9 cellular contexts compared by ENCODE assay signal in genomic region chr2:12106440-12107080, GRCh38.
DNase-seq lines count a peak whose midpoint lies in the region; ATAC-seq and TF ChIP-seq lines count a peak whose summit lies in the region.
"Had no signal": no experiment of that assay in that cellular context is flagged by ENCODE, and none has a peak within 500 bp of the region (broad histone marks: within the 10 kb centered on the region; RNA-seq: fewer than 3 reads in every experiment).

No MANE protein-coding gene starts in this region.

- H3K36me3 Mint-ChIP-seq in activated CD8-positive, alpha-beta memory T cell treated with anti-CD3 and anti-CD28 coated beads, Interleukin-2, amount 10 ng/mL, durations not matched to agents 7 days and 5 days: no peaks in the 10 kb centered on the region
- H3K36me3 Mint-ChIP-seq: activated naive CD4-positive, alpha-beta T cell treated with anti-CD3 and anti-CD28 coated beads, Interleukin-2, amount 50 U/mL, for 24 hours had no signal

- no peak for TF ChIP-seq EP300 in transverse colon (IDR thresholded peaks at IDR 0.05; ENCODE audit: low read depth)

- CTCF ChIA-PET in activated CD8-positive, alpha-beta memory T cell treated with anti-CD3 and anti-CD28 coated beads, Interleukin-2, amount 10 ng/mL, durations not matched to agents 7 days and 5 days (lab: Charles Lee): no interaction called here

- no peaks in the 10 kb centered on the region for H3K9me3 ChIP-seq in transverse colon

- H3K27ac Mint-ChIP-seq in activated CD8-positive, alpha-beta memory T cell treated with anti-CD3 and anti-CD28 coated beads, Interleukin-2, amount 10 ng/mL, durations not matched to agents 7 days and 5 days: no peak overlapping the region
- H3K27ac Mint-ChIP-seq: activated naive CD4-positive, alpha-beta T cell treated with anti-CD3 and anti-CD28 coated beads, Interleukin-2, amount 50 U/mL, for 24 hours had no signal

- H3K27me3 ChIP-seq in transverse colon: no peaks in the 10 kb centered on the region

- in situ Hi-C loops in transverse colon (cut with MboI; ENCODE audit: low pct_ligation_motif_present in 1 of 4, low pct_unique_long_range_greater_than_20kb in 1 of 4, low sequenced_read_pairs in 3 of 4): no loop called here

- H3K27me3 Mint-ChIP-seq in activated CD8-positive, alpha-beta memory T cell treated with anti-CD3 and anti-CD28 coated beads, Interleukin-2, amount 10 ng/mL, durations not matched to agents 7 days and 5 days: no peaks in the 10 kb centered on the region
- H3K27me3 Mint-ChIP-seq: activated naive CD4-positive, alpha-beta T cell treated with anti-CD3 and anti-CD28 coated beads, Interleukin-2, amount 50 U/mL, for 24 hours had no signal

- H3K4me3 ChIP-seq in transverse colon: no peak overlapping the region

- no peaks in the 10 kb centered on the region for H3K9me3 Mint-ChIP-seq in activated CD8-positive, alpha-beta memory T cell treated with anti-CD3 and anti-CD28 coated beads, Interleukin-2, amount 10 ng/mL, durations not matched to agents 7 days and 5 days (ENCODE audit: low read depth)
- H3K9me3 Mint-ChIP-seq: activated naive CD4-positive, alpha-beta T cell treated with anti-CD3 and anti-CD28 coated beads, Interleukin-2, amount 50 U/mL, for 24 hours had no signal

- peaks cover 27% of the 10 kb centered on the region for H3K4me1 Mint-ChIP-seq in activated CD8-positive, alpha-beta memory T cell treated with anti-CD3 and anti-CD28 coated beads, Interleukin-2, amount 10 ng/mL, durations not matched to agents 7 days and 5 days

- no peak overlapping the region for H3K4me3 Mint-ChIP-seq in activated CD8-positive, alpha-beta memory T cell treated with anti-CD3 and anti-CD28 coated beads, Interleukin-2, amount 10 ng/mL, durations not matched to agents 7 days and 5 days
- H3K4me3 Mint-ChIP-seq: activated naive CD4-positive, alpha-beta T cell treated with anti-CD3 and anti-CD28 coated beads, Interleukin-2, amount 50 U/mL, for 24 hours had no signal

- TF ChIP-seq POLR2A in transverse colon (IDR thresholded peaks at IDR 0.05): no peak

- peaks cover 0 to 6% (median 3%) of the 10 kb centered on the region in 4 donors for H3K4me1 ChIP-seq in transverse colon

- intact Hi-C loops in transverse colon (cut with DNase I; ENCODE audit: low total_unique reads): no loop called here

- peak; percentile 83 for ATAC-seq in HG02571 (IDR thresholded peaks at IDR 0.05; ENCODE audit: unreplicated experiment)
- ATAC-seq in activated CD8-positive, alpha-beta memory T cell treated with anti-CD3 and anti-CD28 coated beads, Interleukin-2, amount 10 ng/mL, durations not matched to agents 7 days and 5 days: peak; percentile 55

- TF ChIP-seq CTCF in AG09319 (IDR thresholded peaks at IDR 0.05; ENCODE audit: low read depth, low read length): no peak
- no peak for TF ChIP-seq CTCF in transverse colon (IDR thresholded peaks at IDR 0.05)

- H3K36me3 ChIP-seq in transverse colon: no peaks in the 10 kb centered on the region

- DNase-seq in AG09319 (ENCODE audit: extremely low read depth, low read depth) (peak; percentile 86), hepatic stellate cell (ENCODE audit: low spot score) (peak; percentile 90), transverse colon (peak; percentile 38), mucosa of gallbladder (ENCODE audit: low spot score) (no peak), NCI-H146 (lab: John Stamatoyannopoulos, UW) (no peak), SIG-M5 (lab: John Stamatoyannopoulos, UW) (no peak)
- DNase-seq in activated CD8-positive, alpha-beta memory T cell treated with anti-CD3 and anti-CD28 coated beads, Interleukin-2, amount 10 ng/mL, durations not matched to agents 7 days and 5 days: peak; percentile 50

- H3K27ac ChIP-seq in transverse colon: no peak overlapping the region

- 73 to 74% methylated on average over 8 to 11 of the region's 11 CpGs for WGBS in transverse colon (ENCODE audit: low coverage in 1 of 2), 2 donors

Comparison
In these comparisons a context has a peak if more than half of its experiments do, and no peak if none do; other contexts are left out.
1. DNase-seq: peak in AG09319 (single experiment), activated CD8-positive, alpha-beta memory T cell treated with anti-CD3 and anti-CD28 coated beads, Interleukin-2, amount 10 ng/mL, durations not matched to agents 7 days and 5 days (single experiment), hepatic stellate cell (single experiment) and transverse colon (single experiment); none in mucosa of gallbladder (single experiment), NCI-H146 (single experiment) and SIG-M5 (single experiment).